ENCODE assay signal across 21 cellular contexts in genomic region chr1:213690341-213690917, GRCh38.
"Had no signal": no experiment of that assay in that cellular context is flagged by ENCODE, and none has a peak within 500 bp of the region (broad histone marks: within the 10 kb centered on the region; RNA-seq: fewer than 3 reads in every experiment).

No MANE protein-coding gene starts in this region.

- H3K9me3 ChIP-seq: esophagus muscularis mucosa, prostate gland, right atrium auricular region, sigmoid colon, stomach, thyroid gland had no signal

- ATAC-seq: left lobe of liver; naive thymus-derived CD4-positive, alpha-beta T cell; stimulated activated effector memory CD8-positive, alpha-beta T cell treated with anti-CD3 and anti-CD28 coated beads, Interleukin-12 subunit alpha, Interleukin-12 subunit beta, amount 100 ng/mL, for 72 hours had no signal

- FAIRE-seq: colon, endothelial cell of umbilical vein had no signal

- DNase-seq: effector CD8-positive, alpha-beta T cell; foreskin melanocyte; hypothalamus; immature natural killer cell; islet precursor cell; naive thymus-derived CD4-positive, alpha-beta T cell; nucleus accumbens; sigmoid colon; stimulated activated CD4-positive, alpha-beta T cell treated with anti-CD3 and anti-CD28 coated beads, Interleukin-2, amount 100 ng/mL, for 24 hours; stimulated activated CD4-positive, alpha-beta T cell treated with anti-CD3 and anti-CD28 coated beads, Interleukin-4, amount 100 ng/mL, for 24 hours; stimulated activated naive CD4-positive, alpha-beta T cell treated with Interleukin-2 at 50 U/mL for 16 hours; stomach; thyroid gland had no signal

- H3K27ac ChIP-seq: esophagus muscularis mucosa, prostate gland, right atrium auricular region, sigmoid colon, stomach, thyroid gland had no signal

- H3K4me1 ChIP-seq: esophagus muscularis mucosa, prostate gland, right atrium auricular region, sigmoid colon, stomach, thyroid gland had no signal

- H3K27me3 ChIP-seq: esophagus muscularis mucosa, right atrium auricular region, sigmoid colon, stomach, thyroid gland had no signal

- H3K4me3 ChIP-seq: esophagus muscularis mucosa, lung, prostate gland, right atrium auricular region, sigmoid colon, stomach, thyroid gland had no signal

- H3K36me3 ChIP-seq: esophagus muscularis mucosa, prostate gland, right atrium auricular region, sigmoid colon, stomach, thyroid gland had no signal
